Comparison of ENCODE assay signal across 18 cellular contexts in the genomic region with DNA sequence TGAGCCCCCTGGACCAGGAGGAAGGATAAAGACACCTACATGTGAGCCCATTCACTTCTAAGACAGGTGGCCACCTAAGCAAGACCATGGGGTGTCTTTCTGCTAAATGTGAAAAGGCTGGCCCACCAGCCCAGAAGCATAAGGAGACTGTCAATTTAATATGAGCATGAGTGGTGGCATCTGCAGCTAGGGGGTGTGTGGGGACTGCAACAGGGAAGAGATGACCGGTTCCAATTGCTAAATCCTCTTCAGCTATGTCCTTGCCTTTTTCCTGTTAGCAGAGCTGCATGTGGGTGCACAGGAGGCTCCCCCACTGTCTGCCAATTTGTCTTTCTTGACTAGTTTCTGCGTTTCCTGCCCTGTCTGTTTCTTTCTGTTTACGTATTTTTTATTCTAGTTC. TPM values are rescaled to one million over a fixed set of nuclear protein-coding genes. Genes with fewer than 3 reads are reported as not detected.
A peak's percentile ranks its signal among the peaks of the same experiment; 100 is the strongest.
DNase-seq lines count a peak whose midpoint lies in the region; ATAC-seq and TF ChIP-seq lines count a peak whose summit lies in the region.
"Had no signal": no experiment of that assay in that cellular context is flagged by ENCODE, and none has a peak within 500 bp of the region (broad histone marks: within the 10 kb centered on the region; RNA-seq: fewer than 3 reads in every experiment).

No MANE protein-coding gene starts in this region.

- BruUV-seq in HCT116 (replicated peaks; lab: Mats Ljungman, UMichigan) (no TSS peak), PC-3 (replicated peaks; lab: Mats Ljungman, UMichigan) (no TSS peak)

- no peaks in the 10 kb centered on the region for H3K9me3 Mint-ChIP-seq in activated T-cell treated with anti-CD3 and anti-CD28 coated beads, Interleukin-2, amount 50 U/mL, for 24 hours
- no peaks in the 10 kb centered on the region for H3K9me3 Mint-ChIP-seq in central memory CD8-positive, alpha-beta T cell
- no peaks in the 10 kb centered on the region for H3K9me3 Mint-ChIP-seq in nephron progenitor cell

- TF ChIP-seq CTCF in HCT116 (IDR thresholded peaks at IDR 0.05 in 2 of 3, conservative IDR thresholded peaks at IDR 0.05 in 1 of 3; ENCODE audit: borderline replicate concordance in 1 of 3, insufficient read depth in 1 of 3, low read depth in 2 of 3, low read length in 2 of 3) (no peak), nephron progenitor cell (IDR thresholded peaks at IDR 0.05) (no peak), PC-3 (conservative IDR thresholded peaks at IDR 0.05; ENCODE audit: low read depth, low read length) (no peak)

- H3K79me2 ChIP-seq in HCT116 (ENCODE audit: insufficient read depth, low read length): no peaks in the 10 kb centered on the region
- no peaks in the 10 kb centered on the region for H3K79me2 ChIP-seq in PC-3 (ENCODE audit: low read length)
- H3K79me2 ChIP-seq in Karpas-422 (ENCODE audit: low read length): no peaks in the 10 kb centered on the region

- RAD21 ChIA-PET in HCT116 (lab: Charles Lee; ENCODE audit: low non-redundant PET in 1 of 2, low total read pairs in 2 of 2, uncharacterized antibody in 2 of 2, unreplicated experiment in 2 of 2): no interaction called here

- no peaks in the 10 kb centered on the region for H3K27me3 Mint-ChIP-seq in activated T-cell treated with anti-CD3 and anti-CD28 coated beads, Interleukin-2, amount 50 U/mL, for 24 hours
- no peaks in the 10 kb centered on the region for H3K27me3 Mint-ChIP-seq in central memory CD8-positive, alpha-beta T cell
- H3K27me3 Mint-ChIP-seq in nephron progenitor cell (ENCODE audit: low read depth, poor library complexity): no peaks in the 10 kb centered on the region

- peaks cover 12% of the 10 kb centered on the region for H3K4me1 Mint-ChIP-seq in activated T-cell treated with anti-CD3 and anti-CD28 coated beads, Interleukin-2, amount 50 U/mL, for 24 hours (ENCODE audit: low read depth)
- peaks cover 5% of the 10 kb centered on the region for H3K4me1 Mint-ChIP-seq in central memory CD8-positive, alpha-beta T cell
- H3K4me1 Mint-ChIP-seq in nephron progenitor cell: no peaks in the 10 kb centered on the region

- H4K20me1 ChIP-seq in HCT116 (ENCODE audit: insufficient read depth) (no peaks in the 10 kb centered on the region), PC-3 (ENCODE audit: low read length) (no peaks in the 10 kb centered on the region), Karpas-422 (ENCODE audit: insufficient read depth, low read depth, low read length) (no peaks in the 10 kb centered on the region)

- H3K9me2 ChIP-seq in HCT116 (ENCODE audit: insufficient read depth): no peaks in the 10 kb centered on the region
- no peaks in the 10 kb centered on the region for H3K9me2 ChIP-seq in PC-3 (replicated peaks; ENCODE audit: low read length)
- H3K9me2 ChIP-seq in Karpas-422 (replicated peaks; ENCODE audit: insufficient read depth, low read length): no peaks in the 10 kb centered on the region

- 0 out of 2 replicates have a peak, but pooled peaks have one; percentile 7 for TF ChIP-seq RAD21 in HCT116 (IDR thresholded peaks at IDR 0.05; ENCODE audit: low read depth)

- no peak overlapping the region for H3K4me3 ChIP-seq in HCT116 (replicated peaks in 1 of 2; ENCODE audit: low read depth in 1 of 2, low read length in 2 of 2)
- no peak overlapping the region for H3K4me3 ChIP-seq in PC-3 (ENCODE audit: low read length)
- H3K4me3 ChIP-seq in Karpas-422 (ENCODE audit: low read length): no peak overlapping the region

- POLR2A ChIA-PET in HCT116 (lab: Charles Lee): no interaction called here
- POLR2A ChIA-PET in PC-3 (lab: Charles Lee; ENCODE audit: unreplicated experiment): no interaction called here

- TF ChIP-seq POLR2A in HCT116 (IDR thresholded peaks at IDR 0.05; ENCODE audit: borderline replicate concordance, extremely low read depth, insufficient read depth, insufficient read length): no peak

- H3K36me3 ChIP-seq in HCT116 (ENCODE audit: control insufficient read depth in 1 of 2, insufficient read depth in 2 of 2, low read length in 2 of 2) (peaks cover 6 to 17% of the 10 kb centered on the region in 2 experiments; a peak in 2 of 4 replicates), PC-3 (ENCODE audit: low read depth, low read length) (peaks cover 38% of the 10 kb centered on the region), Karpas-422 (ENCODE audit: insufficient read depth, low read length) (no peaks in the 10 kb centered on the region)
- H3K36me3 ChIP-seq: BE2C had no signal

- no peaks in the 10 kb centered on the region for H3K9me3 ChIP-seq in HCT116 (ENCODE audit: control insufficient read depth in 1 of 2, insufficient read depth in 1 of 2, low read depth in 1 of 2, low read length in 2 of 2)
- H3K9me3 ChIP-seq in PC-3 (ENCODE audit: low read length): no peaks in the 10 kb centered on the region
- no peaks in the 10 kb centered on the region for H3K9me3 ChIP-seq in Karpas-422 (ENCODE audit: low read length)
- H3K9me3 ChIP-seq: BE2C had no signal

- H3K4me3 Mint-ChIP-seq in activated T-cell treated with anti-CD3 and anti-CD28 coated beads, Interleukin-2, amount 50 U/mL, for 24 hours: no peak overlapping the region
- H3K4me3 Mint-ChIP-seq in central memory CD8-positive, alpha-beta T cell: no peak overlapping the region
- no peak overlapping the region for H3K4me3 Mint-ChIP-seq in nephron progenitor cell

- no peak overlapping the region for H3K27ac ChIP-seq in HCT116 (ENCODE audit: low read depth, low read length)
- H3K27ac ChIP-seq in PC-3 (ENCODE audit: low read length): no peak overlapping the region
- H3K27ac ChIP-seq in Karpas-422 (ENCODE audit: low read length): no peak overlapping the region

- H3K27me3 ChIP-seq in HCT116 (ENCODE audit: insufficient read depth, low read length) (no peaks in the 10 kb centered on the region), PC-3 (ENCODE audit: low read length) (no peaks in the 10 kb centered on the region), Karpas-422 (ENCODE audit: low read length) (no peaks in the 10 kb centered on the region)
- H3K27me3 ChIP-seq: BE2C had no signal

- H3K4me1 ChIP-seq in HCT116 (ENCODE audit: control insufficient read depth in 1 of 2, insufficient read depth in 2 of 2, low read length in 2 of 2): no peaks in the 10 kb centered on the region
- H3K4me1 ChIP-seq in PC-3 (ENCODE audit: insufficient read depth, low read length): no peaks in the 10 kb centered on the region
- peaks cover 4% of the 10 kb centered on the region for H3K4me1 ChIP-seq in Karpas-422 (ENCODE audit: low read length)
- H3K4me1 ChIP-seq: BE2C had no signal

- H3K36me3 Mint-ChIP-seq in activated T-cell treated with anti-CD3 and anti-CD28 coated beads, Interleukin-2, amount 50 U/mL, for 24 hours (ENCODE audit: low read depth): peaks cover 94% of the 10 kb centered on the region
- peaks cover 67% of the 10 kb centered on the region for H3K36me3 Mint-ChIP-seq in central memory CD8-positive, alpha-beta T cell (ENCODE audit: insufficient read depth)
- peaks cover 69% of the 10 kb centered on the region for H3K36me3 Mint-ChIP-seq in nephron progenitor cell (ENCODE audit: low read depth)

- H3K27ac Mint-ChIP-seq in activated T-cell treated with anti-CD3 and anti-CD28 coated beads, Interleukin-2, amount 50 U/mL, for 24 hours: peak overlapping the region; percentile 29
- peak overlapping the region; percentile 11 for H3K27ac Mint-ChIP-seq in central memory CD8-positive, alpha-beta T cell (ENCODE audit: low read depth)
- peak overlapping the region; percentile 9 for H3K27ac Mint-ChIP-seq in nephron progenitor cell

- H3K4me2 ChIP-seq in HCT116 (ENCODE audit: low read length) (no peak overlapping the region), PC-3 (ENCODE audit: low read length) (no peak overlapping the region), Karpas-422 (ENCODE audit: low read depth, low read length, poor library complexity, severe bottlenecking) (no peak overlapping the region)

- no peaks in the 10 kb centered on the region for H3F3A ChIP-seq in PC-3 (ENCODE audit: low read length, unreplicated experiment)

- H3K9ac ChIP-seq in HCT116 (ENCODE audit: low read length) (no peak overlapping the region), PC-3 (ENCODE audit: low read length) (no peak overlapping the region), Karpas-422 (ENCODE audit: low read length) (no peak overlapping the region)

- CTCF ChIA-PET in HCT116 (lab: Charles Lee) (no interaction called here), PC-3 (lab: Charles Lee) (no interaction called here)

- H2AFZ ChIP-seq in HCT116 (ENCODE audit: low read depth, low read length, poor library complexity, severe bottlenecking) (no peak overlapping the region), PC-3 (ENCODE audit: low read length) (no peak overlapping the region), Karpas-422 (ENCODE audit: low read length) (no peak overlapping the region)

- intact Hi-C loops in HCT116 (cut with micrococcal nuclease): no loop called here
- intact Hi-C loops in PC-3 (cut with micrococcal nuclease): no loop called here

- ATAC-seq in HCT116 (no peak), PC-3 (no peak), GM21619 (IDR thresholded peaks at IDR 0.05; ENCODE audit: unreplicated experiment) (no peak)
- ATAC-seq in central memory CD8-positive, alpha-beta T cell (replicated peaks; ENCODE audit: extremely low read depth, poor library complexity, severe bottlenecking): no peak

- DNase-seq in activated T-cell treated with anti-CD3 and anti-CD28 coated beads, Interleukin-2, amount 50 U/mL, for 24 hours: no peak
- no peak for DNase-seq in activated T-cell treated with anti-CD3 and anti-CD28 coated beads, Interleukin-2, amount 50 U/mL, for 1 hour
- DNase-seq in HCT116 (ENCODE audit: low read depth, low spot score) (no peak), nephron progenitor cell (no peak), PC-3 (no peak), Karpas-422 (no peak)
- DNase-seq in central memory CD8-positive, alpha-beta T cell (ENCODE audit: low spot score in 2 of 2): no peak
- DNase-seq: 8988T, BE2C, DMS 273 treated with DMSO at 0.1 percent for 48 hours, IMR-90, NCI-H1417 treated with DMSO at 0.1 percent for 48 hours, NCI-H1930, NCI-H2171, NCI-H446 treated with DMSO at 0.1 percent for 48 hours, NCI-H748 treated with DMSO at 0.1 percent for 48 hours had no signal

TF ChIP-seq in HCT116, 20 proteins besides CTCF, POLR2A, EP300 and RAD21 (continues in another document):
- TF ChIP-seq CBX3 (IDR thresholded peaks at IDR 0.05; ENCODE audit: low read depth) (no peak), JUND (IDR thresholded peaks at IDR 0.05) (no peak), SRF (IDR thresholded peaks at IDR 0.05; ENCODE audit: low read depth) (no peak)

RNA-seq across cellular contexts. Expression of a gene that starts 22.3 kb away (rescaled TPM):
- 4.1 TPM for total RNA-seq in HCT116 (2021; ENCODE audit: unreplicated experiment)
- polyA plus RNA-seq in HCT116 (2012): 1.8 and 2.6 TPM in 2 replicates
- total RNA-seq in PC-3 (2014; rRNA removed): 0.11 TPM in 1 of 2 replicates, not detected in the other
- total RNA-seq in Karpas-422 (2014; rRNA removed; shearing (Covaris generic); ENCODE audit: low replicate concordance): not detected in 2 replicates
- total RNA-seq: IMR-90, SK-MEL-5 had no signal
- polyA plus RNA-seq: IMR-90 had no signal
